28 cellular contexts compared by ENCODE assay signal in the genomic region with DNA sequence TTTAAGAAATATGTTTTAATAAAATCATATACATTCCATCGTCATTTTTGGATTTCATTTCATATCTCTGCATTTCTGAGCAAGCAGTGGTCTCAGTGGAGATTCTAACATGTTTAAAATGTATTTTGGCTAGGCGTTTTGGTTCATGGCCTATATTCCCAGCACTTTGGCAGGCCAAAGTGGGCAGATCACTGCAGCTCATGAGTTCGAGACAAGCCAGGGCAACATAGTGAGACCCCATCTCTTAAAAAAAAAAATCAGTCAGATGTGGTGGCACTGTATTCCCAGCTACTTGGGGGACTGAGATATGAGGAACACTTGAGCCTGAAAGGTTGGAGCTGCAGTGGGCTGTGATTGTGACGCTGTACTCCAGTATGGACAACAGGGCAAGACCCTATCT.
"Had no signal": no experiment of that assay in that cellular context is flagged by ENCODE, and none has a peak within 500 bp of the region (broad histone marks: within the 10 kb centered on the region; RNA-seq: fewer than 3 reads in every experiment).

No MANE protein-coding gene starts in this region.

- ATAC-seq: effector memory CD8-positive, alpha-beta T cell; esophagus mucosa; gastrocnemius medialis; heart right ventricle; left cardiac atrium; left lung; left ventricle myocardium superior; lower lobe of right lung; mucosa of descending colon had no signal

- H3K9me3 ChIP-seq: colonic mucosa, esophagus squamous epithelium, gastrocnemius medialis, heart right ventricle, left lung, lower lobe of right lung, mucosa of descending colon had no signal

- H3K27me3 ChIP-seq: colonic mucosa, esophagus squamous epithelium, gastrocnemius medialis, heart right ventricle, left lung had no signal

- H3K4me3 Mint-ChIP-seq: dendritic cell treated with granulocyte-macrophage colony-stimulating factor and Interleukin-4, amounts not matched to agents 40 ng/mL and 50 ng/mL, for 4 days; effector memory CD8-positive, alpha-beta T cell; endodermal cell; mesothelial cell of epicardium; naive B cell had no signal

- H3K27ac ChIP-seq: colonic mucosa, epithelial cell of prostate, esophagus squamous epithelium, gastrocnemius medialis, heart right ventricle, left lung, lower lobe of right lung had no signal

- FAIRE-seq: endometrium, islet of Langerhans, keratinocyte had no signal

- H3K4me1 Mint-ChIP-seq: endodermal cell, naive B cell had no signal

- H3K4me1 ChIP-seq: colonic mucosa, esophagus squamous epithelium, heart right ventricle, left lung, lower lobe of right lung had no signal

- H3K27me3 Mint-ChIP-seq: dendritic cell treated with granulocyte-macrophage colony-stimulating factor and Interleukin-4, amounts not matched to agents 40 ng/mL and 50 ng/mL, for 4 days; effector memory CD8-positive, alpha-beta T cell; naive B cell had no signal

- H3K4me3 ChIP-seq: colonic mucosa, esophagus squamous epithelium, gastrocnemius medialis, heart right ventricle, left lung, lower lobe of right lung, mucosa of descending colon had no signal

- H3K27ac Mint-ChIP-seq: dendritic cell treated with granulocyte-macrophage colony-stimulating factor and Interleukin-4, amounts not matched to agents 40 ng/mL and 50 ng/mL, for 4 days; endodermal cell; mesothelial cell of epicardium; naive B cell had no signal

- H3K9me3 Mint-ChIP-seq: dendritic cell treated with granulocyte-macrophage colony-stimulating factor and Interleukin-4, amounts not matched to agents 40 ng/mL and 50 ng/mL, for 4 days; effector memory CD8-positive, alpha-beta T cell; endodermal cell; naive B cell had no signal

- H3K36me3 ChIP-seq: colonic mucosa had no signal

- DNase-seq: colonic mucosa; cortex of kidney; effector CD8-positive, alpha-beta T cell; effector memory CD8-positive, alpha-beta T cell; endodermal cell; erythroblast; esophagus squamous epithelium; foreskin fibroblast; foreskin melanocyte; gastrocnemius medialis; glutamatergic neuron; head of caudate nucleus; heart right ventricle; hippocampal formation; left cardiac atrium; left lung; left ventricle myocardium superior; lower lobe of right lung; mesenchymal stem cell; mucosa of descending colon; naive B cell had no signal
